In genomic region chr12:6613776-6614512, GRCh38 we compare ENCODE assay signal across 8 cellular contexts.
DNase-seq lines count a peak whose midpoint lies in the region; ATAC-seq and TF ChIP-seq lines count a peak whose summit lies in the region.

No MANE protein-coding gene starts in this region.

- no peaks in the 10 kb centered on the region for H3K27me3 ChIP-seq in ACC112 (ENCODE audit: insufficient read depth, low read length)

- H3K4me3 ChIP-seq in ACC112 (ENCODE audit: low read depth, low read length) (no peak overlapping the region), GM12875 (ENCODE audit: low read depth, low read length) (no peak overlapping the region), choroid plexus epithelial cell (ENCODE audit: low read depth, low read length) (no peak overlapping the region), skeletal muscle cell (ENCODE audit: low read depth, low read length) (no peak overlapping the region)

- H2AFZ ChIP-seq in ACC112 (ENCODE audit: low read length, unreplicated experiment): no peak overlapping the region

- DNase-seq in NCI-H1694 treated with DMSO at 0.1 percent for 48 hours (lab: John Stamatoyannopoulos, UW) (peak; percentile 91), T-helper 1 cell (peak in 4 of 5 donors; percentile 22 to 54 (median 46)), choroid plexus epithelial cell (ENCODE audit: low read depth) (peak; percentile 99), iris pigment epithelial cell (ENCODE audit: low read depth) (peak; percentile 95), skeletal muscle cell (ENCODE audit: low read depth) (peak; percentile 96)

- peaks cover 24% of the 10 kb centered on the region for H3K4me1 ChIP-seq in ACC112 (ENCODE audit: control insufficient read depth, insufficient read depth, low read length, unreplicated experiment)

- 0 out of 2 replicates have a peak, but pooled peaks have one; percentile 12 for TF ChIP-seq CTCF in GM12875 (IDR thresholded peaks at IDR 0.05; ENCODE audit: borderline replicate concordance, insufficient read depth, low read depth, low read length)
- peak; percentile 12 for TF ChIP-seq CTCF in choroid plexus epithelial cell (conservative IDR thresholded peaks at IDR 0.05; ENCODE audit: low read depth, low read length)

- no peaks in the 10 kb centered on the region for H3K79me2 ChIP-seq in ACC112 (ENCODE audit: control insufficient read depth, insufficient read depth, low read length, unreplicated experiment)

- no peak for ATAC-seq in HG03342 (IDR thresholded peaks at IDR 0.05; ENCODE audit: unreplicated experiment)

- H3K27ac ChIP-seq in ACC112 (ENCODE audit: low read depth, low read length): peak overlapping the region; percentile 62

- H3K36me3 ChIP-seq in ACC112 (ENCODE audit: insufficient read depth, low read length): no peaks in the 10 kb centered on the region

Comparison
In these comparisons a context has a peak if more than half of its experiments do, and no peak if none do; other contexts are left out.
1. DNase-seq: peak in every context shown above with its lines; median percentile 99 in choroid plexus epithelial cell; 96 in skeletal muscle cell; 95 in iris pigment epithelial cell; 91 in NCI-H1694 treated with DMSO at 0.1 percent for 48 hours; 46 in T-helper 1 cell.